Comparison of ENCODE assay signal across 9 cellular contexts in the genomic region with DNA sequence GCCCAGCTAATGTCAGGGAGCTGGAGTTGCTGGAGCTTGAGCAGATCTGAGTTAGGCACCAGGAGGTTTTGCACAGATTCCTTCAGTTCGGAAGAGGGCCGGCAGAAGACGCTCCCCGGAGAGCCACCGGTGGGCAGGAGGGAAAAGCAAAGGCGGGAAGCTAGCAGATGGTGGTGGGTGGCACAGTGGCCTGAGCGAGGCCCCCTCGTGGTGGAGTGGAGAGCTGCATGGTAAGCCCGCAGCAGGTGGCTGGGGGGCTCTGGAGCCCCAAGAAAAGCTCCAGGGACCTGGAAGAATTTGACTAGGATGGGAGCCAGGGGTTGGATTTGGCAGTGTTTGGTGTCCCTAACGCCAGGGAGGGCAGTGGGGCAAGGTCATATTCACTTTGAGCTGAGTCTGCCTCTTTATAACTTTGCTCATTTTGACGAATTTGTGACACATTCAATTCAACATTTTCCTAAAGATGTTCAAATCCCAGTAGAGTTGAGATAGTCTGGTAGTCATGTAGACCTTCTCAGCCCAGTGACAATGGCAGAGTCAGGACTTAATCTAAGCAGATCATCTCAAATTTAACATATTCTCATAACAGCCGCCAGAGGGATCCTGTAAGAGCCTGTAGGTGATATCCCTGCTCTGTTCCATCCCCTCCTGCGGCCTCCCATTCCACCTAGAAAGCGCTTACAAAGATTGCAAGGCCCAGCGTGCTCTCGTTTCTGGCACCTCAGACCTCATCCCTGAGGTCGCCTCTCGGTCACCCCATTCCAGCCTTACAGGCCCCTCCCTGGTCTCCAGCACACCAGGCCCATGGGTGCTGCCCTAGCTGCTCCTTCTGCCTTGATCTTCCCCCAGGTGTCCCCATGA. TPM values are rescaled to one million over a fixed set of nuclear protein-coding genes. Genes with fewer than 3 reads are reported as not detected.
DNase-seq lines count a peak whose midpoint lies in the region; TF ChIP-seq lines count a peak whose summit lies in the region.
"Had no signal": no experiment of that assay in that cellular context is flagged by ENCODE, and none has a peak within 500 bp of the region (broad histone marks: within the 10 kb centered on the region; RNA-seq: fewer than 3 reads in every experiment).

No MANE protein-coding gene starts in this region.

- H3K36me3 ChIP-seq in tibial nerve, result no peaks in the 10 kb centered on the region

- no peaks in the 10 kb centered on the region for H3K9me3 ChIP-seq in tibial nerve

- H3K4me1 Mint-ChIP-seq in immature natural killer cell, result no peaks in the 10 kb centered on the region

- 49 to 55% methylated on average over 18 of the region's 18 CpGs for WGBS in tibial nerve, 2 donors

- H3K27me3 Mint-ChIP-seq in immature natural killer cell (ENCODE audit: low read depth in 3 of 3), result peaks cover 5 to 12% (median 8%) of the 10 kb centered on the region in 3 donors

- H3K4me3 ChIP-seq in tibial nerve, result no peak overlapping the region

- no peak overlapping the region for H3K27ac ChIP-seq in tibial nerve

- no peak for TF ChIP-seq POLR2A in tibial nerve (IDR thresholded peaks at IDR 0.05)

- no peaks in the 10 kb centered on the region for H3K27me3 ChIP-seq in tibial nerve

- H3K9me3 Mint-ChIP-seq in immature natural killer cell, result peaks cover 0 to 3% (median 0%) of the 10 kb centered on the region in 6 donors

- TF ChIP-seq CTCF in tibial nerve (IDR thresholded peaks at IDR 0.05), result peak; percentile 44 to 58 (median 54)

- peaks cover 0 to 15% (median 0%) of the 10 kb centered on the region in 4 donors for H3K4me1 ChIP-seq in tibial nerve

- H3K36me3 Mint-ChIP-seq in immature natural killer cell, result no peaks in the 10 kb centered on the region

- H3K4me3 Mint-ChIP-seq in immature natural killer cell, result no peak overlapping the region

- TF ChIP-seq EP300 in tibial nerve (IDR thresholded peaks at IDR 0.05), result no peak

- peak; percentile 67 for DNase-seq in activated effector memory CD4-positive, alpha-beta T cell treated with anti-CD3 and anti-CD28 coated beads, Interleukin-2, amount 50 U/mL, for 16 hours
- no peak for DNase-seq in activated effector memory CD4-positive, alpha-beta T cell treated with Interleukin-2 at 50 U/mL for 16 hours
- peak; percentile 5 for DNase-seq in activated T-cell treated with anti-CD3 and anti-CD28 coated beads for 24 hours (ENCODE audit: low read depth)
- DNase-seq in immature natural killer cell, result peak; percentile 3 to 18 (median 11)
- no peak for DNase-seq in tibial nerve (ENCODE audit: low spot score in 2 of 2)
- no peak for DNase-seq in EL
- DNase-seq in NCI-H128 (lab: John Stamatoyannopoulos, UW; ENCODE audit: unreplicated experiment), result no peak
- DNase-seq in epidermal melanocyte (ENCODE audit: insufficient read length, low spot score), result no peak
- DNase-seq: NCI-H1436 had no signal

- H3K27ac Mint-ChIP-seq in immature natural killer cell, result no peak overlapping the region

RNA-seq across cellular contexts. Expression of gene TRIM29, which starts 57.9 kb away (rescaled TPM):
- polyA plus RNA-seq in immature natural killer cell, result not detected
- 10 to 100 TPM in 3 of 4 donors, 1 to 10 TPM in 1; 2.4 to 64.9 (median 40.7) TPM for total RNA-seq in tibial nerve

Comparison
In these comparisons a context has a peak if more than half of its experiments do, and no peak if none do; other contexts are left out.
1. DNase-seq: peak in activated effector memory CD4-positive, alpha-beta T cell treated with anti-CD3 and anti-CD28 coated beads, Interleukin-2, amount 50 U/mL, for 16 hours (single experiment), activated T-cell treated with anti-CD3 and anti-CD28 coated beads for 24 hours (single experiment) and immature natural killer cell (3 of 3); none in activated effector memory CD4-positive, alpha-beta T cell treated with Interleukin-2 at 50 U/mL for 16 hours (single experiment), tibial nerve (0 of 2), EL (single experiment), NCI-H128 (single experiment) and epidermal melanocyte (single experiment).